Comparison of ENCODE assay signal across 23 cellular contexts in genomic region chr5:62555930-62556329, GRCh38. TPM values are rescaled to one million over a fixed set of nuclear protein-coding genes. Genes with fewer than 3 reads are reported as not detected.
DNase-seq lines count a peak whose midpoint lies in the region; ATAC-seq, FAIRE-seq and TF ChIP-seq lines count a peak whose summit lies in the region.
"Had no signal": no experiment of that assay in that cellular context is flagged by ENCODE, and none has a peak within 500 bp of the region (broad histone marks: within the 10 kb centered on the region; RNA-seq: fewer than 3 reads in every experiment).

No MANE protein-coding gene starts in this region.

- H3K4me1 Mint-ChIP-seq in T-helper 17 cell = peaks cover 9% of the 10 kb centered on the region
- H3K4me1 Mint-ChIP-seq: B cell had no signal

- H2BK12ac ChIP-seq in H1 (ENCODE audit: low read depth, low read length) = no peak overlapping the region

- no peak overlapping the region for H4K8ac ChIP-seq in H1 (ENCODE audit: extremely low read depth, insufficient read depth, low read length)

- H4K20me1 ChIP-seq in HepG2 (ENCODE audit: insufficient read depth, low read length) (no peaks in the 10 kb centered on the region), H1 (replicated peaks in 1 of 2; ENCODE audit: control insufficient read depth in 1 of 2, insufficient read depth in 2 of 2, low read length in 2 of 2) (no peaks in the 10 kb centered on the region)
- H4K20me1 ChIP-seq: BLaER1 treated with 17β-estradiol and CSF1 and Interleukin-3, amounts not matched to agents 10 nM and 100 nM had no signal

- in situ Hi-C loops in HepG2 (cut with HindIII; ENCODE audit: extremely low pct_ligation_motif_present, low pct_unique_long_range_greater_than_20kb) = no loop called here

- H3K9me3 ChIP-seq in HepG2 (ENCODE audit: low read length) = no peaks in the 10 kb centered on the region
- H3K9me3 ChIP-seq in right lobe of liver = no peaks in the 10 kb centered on the region
- no peaks in the 10 kb centered on the region for H3K9me3 ChIP-seq in T-helper 17 cell (ENCODE audit: control insufficient read depth, low read length, poor library complexity, severe bottlenecking)
- no peaks in the 10 kb centered on the region for H3K9me3 ChIP-seq in H1 (ENCODE audit: insufficient read depth in 2 of 2, low read depth in 1 of 2, low read length in 1 of 2)
- H3K9me3 ChIP-seq: BLaER1 treated with 17β-estradiol and CSF1 and Interleukin-3, amounts not matched to agents 10 nM and 100 nM; Caco-2 had no signal

- no peak overlapping the region for H2BK20ac ChIP-seq in H1 (ENCODE audit: low read length)

- TF ChIP-seq CTCF in HepG2 (CRISPR knock-in tag; IDR thresholded peaks at IDR 0.05) (no peak), right lobe of liver (IDR thresholded peaks at IDR 0.05) (no peak), H1 (IDR thresholded peaks at IDR 0.05; ENCODE audit: control extremely low read depth in 1 of 3, insufficient read depth in 1 of 3, low read depth in 1 of 3, low read length in 3 of 3) (no peak)

- TF ChIP-seq EP300 in HepG2 (IDR thresholded peaks at IDR 0.05; ENCODE audit: low read depth in 2 of 2, low read length in 2 of 2) (no peak), HepG2 (CRISPR knock-in tag; IDR thresholded peaks at IDR 0.05; ENCODE audit: borderline replicate concordance) (no peak), H1 (IDR thresholded peaks at IDR 0.05; ENCODE audit: borderline replicate concordance in 1 of 2, low read depth in 2 of 2, low read length in 2 of 2) (no peak)

- H4K5ac ChIP-seq in H1 (ENCODE audit: insufficient read length, low read depth, low read length) = no peak overlapping the region

- H3K4ac ChIP-seq in H1 (replicated peaks; ENCODE audit: insufficient read length, low read depth, low read length) = no peak overlapping the region

- DNase-seq in HepG2 (ENCODE audit: low spot score) (no peak), right lobe of liver (no peak), T-helper 17 cell (no peak), H1 (ENCODE audit: low read depth in 1 of 2, low spot score in 2 of 2) (no peak), AML-193 (lab: John Stamatoyannopoulos, UW) (no peak), SKM-1 treated with dmso at 0.1 percent for 144 hours (lab: John Stamatoyannopoulos, UW; ENCODE audit: unreplicated experiment) (no peak), NCI-H524 (lab: John Stamatoyannopoulos, UW) (no peak)
- DNase-seq: 8988T; ACHN; Caco-2; Calu3; CD4-positive, alpha-beta T cell; CD8-positive, alpha-beta T cell; DMS79 treated with DMSO at 0.1 percent for 48 hours; GF-D8 had no signal

- no peak overlapping the region for H3K4me2 ChIP-seq in HepG2 (ENCODE audit: low read depth, low read length)
- H3K4me2 ChIP-seq in H1 (ENCODE audit: insufficient read depth in 1 of 2, low read depth in 2 of 2, low read length in 2 of 2) = no peak overlapping the region
- H3K4me2 ChIP-seq: BLaER1 treated with 17β-estradiol and CSF1 and Interleukin-3, amounts not matched to agents 10 nM and 100 nM had no signal

- no peak overlapping the region for H3K23ac ChIP-seq in H1 (ENCODE audit: insufficient read length)

- no peak overlapping the region for H2AK5ac ChIP-seq in H1 (ENCODE audit: low read depth, low read length)

- peaks cover 4 to 25% of the 10 kb centered on the region in 2 experiments; a peak in 3 of 5 replicates for H3K36me3 ChIP-seq in HepG2 (replicated peaks in 1 of 2; ENCODE audit: control insufficient read depth in 1 of 2, insufficient read depth in 2 of 2, low read length in 2 of 2)
- no peaks in the 10 kb centered on the region for H3K36me3 ChIP-seq in right lobe of liver
- peaks cover 0 to 9% (median 0%) of the 10 kb centered on the region in 4 experiments; a peak in 2 of 8 replicates for H3K36me3 ChIP-seq in H1 (ENCODE audit: control insufficient read depth in 2 of 4, insufficient read depth in 4 of 4, low read length in 3 of 4)

- H3K27ac ChIP-seq in HepG2 (ENCODE audit: extremely low read length, insufficient read depth, low read length) (no peak overlapping the region), right lobe of liver (no peak overlapping the region), H1 (ENCODE audit: low read depth, low read length) (no peak overlapping the region)
- H3K27ac ChIP-seq: BLaER1 treated with 17β-estradiol and CSF1 and Interleukin-3, amounts not matched to agents 10 nM and 100 nM; C4-2B had no signal

- H3K4me1 ChIP-seq in HepG2 (ENCODE audit: insufficient read depth, low read length) (no peaks in the 10 kb centered on the region), right lobe of liver (no peaks in the 10 kb centered on the region), H1 (replicated peaks in 1 of 4; ENCODE audit: control insufficient read depth in 3 of 4, insufficient read depth in 4 of 4, low read length in 3 of 4) (no peaks in the 10 kb centered on the region)
- H3K4me1 ChIP-seq: BLaER1 treated with 17β-estradiol and CSF1 and Interleukin-3, amounts not matched to agents 10 nM and 100 nM; Caco-2 had no signal

- H2BK15ac ChIP-seq in H1 (ENCODE audit: low read length) = no peak overlapping the region

- H3K79me1 ChIP-seq in H1 (ENCODE audit: low read depth, low read length) = no peaks in the 10 kb centered on the region

- H3K18ac ChIP-seq in H1 (ENCODE audit: extremely low read depth, low read length) = no peak overlapping the region

- H3K56ac ChIP-seq in H1 (replicated peaks; ENCODE audit: insufficient read length, low read depth, low read length) = no peak overlapping the region

- ATAC-seq in HepG2 (no peak), right lobe of liver (no peak), T-helper 17 cell (no peak)
- ATAC-seq: CD8-positive, alpha-beta T cell had no signal

- no peak overlapping the region for H2AFZ ChIP-seq in HepG2 (ENCODE audit: low read length)
- H2AFZ ChIP-seq in H1 (ENCODE audit: low read length) = no peak overlapping the region

- no peak for TF ChIP-seq POLR2A in HepG2 (IDR thresholded peaks at IDR 0.05; ENCODE audit: insufficient read depth in 1 of 2, low read depth in 2 of 2, low read length in 2 of 2)
- TF ChIP-seq POLR2A in right lobe of liver (IDR thresholded peaks at IDR 0.05) = no peak
- no peak for TF ChIP-seq POLR2A in H1 (IDR thresholded peaks at IDR 0.05; ENCODE audit: control extremely low read depth in 1 of 2, low read depth in 2 of 2, low read length in 2 of 2)

- H3K9ac ChIP-seq in HepG2 (ENCODE audit: insufficient read depth, low read depth, low read length) (no peak overlapping the region), H1 (replicated peaks in 1 of 4; ENCODE audit: extremely low read depth in 1 of 4, low read depth in 3 of 4, low read length in 3 of 4) (no peak overlapping the region)
- H3K9ac ChIP-seq: BLaER1 treated with 17β-estradiol and CSF1 and Interleukin-3, amounts not matched to agents 10 nM and 100 nM had no signal

- CTCF ChIA-PET in HepG2 (lab: Yijun Ruan, JAX; ENCODE audit: low intra/inter-chr PET ratio, low total read pairs) (no interaction called here), H1 (lab: Charles Lee; ENCODE audit: partially characterized antibody) (no interaction called here)

- H2BK5ac ChIP-seq in H1 (ENCODE audit: low read depth, low read length) = no peak overlapping the region

- intact Hi-C loops in HepG2 (cut with micrococcal nuclease; ENCODE audit: unreplicated experiment) = no loop called here
- intact Hi-C loops in right lobe of liver (cut with DNase I) = no loop called here

- POLR2A ChIA-PET in HepG2 (lab: Yijun Ruan, JAX) (no interaction called here), H1 (lab: Charles Lee; ENCODE audit: partially characterized antibody) (interaction anchor here (0.6 kb wide), 1 partner anchor 1147 kb away, joined by 3 read pairs; no protein-coding TSS in a partner anchor)

- H3K79me2 ChIP-seq in HepG2 (ENCODE audit: insufficient read depth, low read length) = no peaks in the 10 kb centered on the region
- no peaks in the 10 kb centered on the region for H3K79me2 ChIP-seq in H1 (ENCODE audit: control insufficient read depth in 1 of 2, insufficient read depth in 2 of 2, low read length in 2 of 2)

- no peak overlapping the region for H3K14ac ChIP-seq in H1 (ENCODE audit: insufficient read length)

- no peak overlapping the region for H2BK120ac ChIP-seq in H1 (replicated peaks; ENCODE audit: low read depth, low read length)

- BruUV-seq in HepG2 (replicated peaks; lab: Mats Ljungman, UMichigan) = no TSS peak

- no peak for TF ChIP-seq RAD21 in HepG2 (CRISPR knock-in tag; IDR thresholded peaks at IDR 0.05)
- no peak for TF ChIP-seq RAD21 in H1 (IDR thresholded peaks at IDR 0.05 in 1 of 2, conservative IDR thresholded peaks at IDR 0.05 in 1 of 2; ENCODE audit: low read depth in 2 of 2, low read length in 2 of 2)

- H3K36me3 Mint-ChIP-seq in T-helper 17 cell (ENCODE audit: low read depth) = peaks cover 11% of the 10 kb centered on the region

- H3K27me3 Mint-ChIP-seq in T-helper 17 cell = no peaks in the 10 kb centered on the region
- H3K27me3 Mint-ChIP-seq: B cell; CD4-positive, alpha-beta T cell had no signal

- H3K23me2 ChIP-seq in H1 (ENCODE audit: low read depth, low read length) = no peaks in the 10 kb centered on the region

- H3K27me3 ChIP-seq in HepG2 (ENCODE audit: control insufficient read depth in 1 of 2, insufficient read depth in 2 of 2, low read length in 2 of 2) = no peaks in the 10 kb centered on the region
- no peaks in the 10 kb centered on the region for H3K27me3 ChIP-seq in right lobe of liver
- no peaks in the 10 kb centered on the region for H3K27me3 ChIP-seq in H1 (replicated peaks in 1 of 4; ENCODE audit: control insufficient read depth in 3 of 4, extremely low read depth in 1 of 4, insufficient read depth in 3 of 4, low read length in 3 of 4)
- H3K27me3 ChIP-seq: BLaER1 treated with 17β-estradiol and CSF1 and Interleukin-3, amounts not matched to agents 10 nM and 100 nM had no signal

- H3K27ac Mint-ChIP-seq in T-helper 17 cell = peak overlapping the region; percentile 19
- H3K27ac Mint-ChIP-seq: B cell; CD4-positive, alpha-beta T cell; CD8-positive, alpha-beta T cell had no signal

- H3K4me3 ChIP-seq in HepG2 (replicated peaks in 1 of 3; ENCODE audit: insufficient read depth in 1 of 3, low read depth in 2 of 3, low read length in 3 of 3) = no peak overlapping the region
- no peak overlapping the region for H3K4me3 ChIP-seq in right lobe of liver
- no peak overlapping the region for H3K4me3 ChIP-seq in H1 (ENCODE audit: extremely low read depth in 1 of 4, insufficient read depth in 2 of 4, low read depth in 3 of 4, low read length in 4 of 4)
- H3K4me3 ChIP-seq: BLaER1 treated with 17β-estradiol and CSF1 and Interleukin-3, amounts not matched to agents 10 nM and 100 nM had no signal

- no peak overlapping the region for H4K91ac ChIP-seq in H1 (replicated peaks; ENCODE audit: insufficient read length, low read length)

- FAIRE-seq in HepG2 (lab: Jason Lieb, UNC) (no peak), H1 (lab: Jason Lieb, UNC) (no peak)
- FAIRE-seq: A204.1, D721Med, G401.6, GM12891, GM19239 had no signal

- no peak overlapping the region for H3K4me3 Mint-ChIP-seq in T-helper 17 cell
- H3K4me3 Mint-ChIP-seq: B cell; CD4-positive, alpha-beta T cell; CD8-positive, alpha-beta T cell had no signal

RNA-seq across cellular contexts. Expression of gene LRRC70, which starts 22.7 kb away (rescaled TPM):
- total RNA-seq in HepG2 (2016; rRNA removed; fragmentation: Illumina TruSeq; extraction: Trizol) (0.31 and 0.71 TPM in 2 replicates), right lobe of liver (1 to 10 TPM in 4 of 6 experiments, under 1 TPM in 2; 0.37 to 1.7 (median 1.1) TPM), T-helper 17 cell (1 to 10 TPM; 5.8 to 6.1 TPM)
- total RNA-seq in HepG2 (2016; cell fraction: cytosol; rRNA removed; fragmentation: Illumina TruSeq; extraction: Trizol; ENCODE audit: low read depth) = 0.35 TPM in 1 of 2 replicates, not detected in the other
- 0.40 and 0.69 TPM in 2 replicates for total RNA-seq in HepG2 (2016; cell fraction: insoluble cytoplasmic fraction; rRNA removed; fragmentation: Illumina TruSeq; extraction: Trizol)
- total RNA-seq in HepG2 (2016; cell fraction: membrane; rRNA removed; fragmentation: Illumina TruSeq; extraction: Trizol) = 0.10 and 0.12 TPM in 2 replicates
- 9.5 and 9.6 TPM in 2 replicates for total RNA-seq in HepG2 (2016; cell fraction: nucleus; rRNA removed; fragmentation: Illumina TruSeq; extraction: Trizol)
- polyA plus RNA-seq in HepG2 (2011; rRNA removed) (0.05 and 0.43 TPM in 2 replicates), H1 (2011; rRNA removed) (0.16 and 0.62 TPM in 2 replicates)
- 0.05 TPM in 2 replicates for polyA plus RNA-seq in HepG2 (2011; cell fraction: cytosol; rRNA removed)
- 0.66 and 0.81 TPM in 2 replicates for polyA plus RNA-seq in HepG2 (2011; cell fraction: nucleus; rRNA removed)
- polyA plus RNA-seq in HepG2 (2012) = 0.08 and 0.46 TPM in 2 replicates
- polyA plus RNA-seq in HepG2 (2016; cell fraction: cytosol; fragmentation: Illumina TruSeq; extraction: Trizol; ENCODE audit: low read depth) = not detected in 2 replicates
- 0.53 and 0.57 TPM in 2 replicates for polyA plus RNA-seq in HepG2 (2016; cell fraction: insoluble cytoplasmic fraction; fragmentation: Illumina TruSeq; extraction: Trizol; ENCODE audit: low read depth)
- not detected in 2 replicates for polyA plus RNA-seq in HepG2 (2016; cell fraction: membrane; fragmentation: Illumina TruSeq; extraction: Trizol; ENCODE audit: low read depth)
- polyA plus RNA-seq in HepG2 (2016; cell fraction: nucleus; fragmentation: Illumina TruSeq; extraction: Trizol; ENCODE audit: insufficient read depth, low read depth) = 2.7 and 2.8 TPM in 2 replicates
- 0.94 and 1.7 TPM in 2 replicates for polyA minus RNA-seq in HepG2 (2011; rRNA and poly(A)+ RNA removed; ENCODE audit: low replicate concordance)
- not detected in 2 replicates for polyA minus RNA-seq in HepG2 (2011; cell fraction: cytosol; rRNA and poly(A)+ RNA removed)
- polyA minus RNA-seq in HepG2 (2011; cell fraction: nucleus; rRNA and poly(A)+ RNA removed) = 11.4 and 14.0 TPM in 2 replicates
- 0.17 and 0.67 TPM in 2 replicates for total RNA-seq in H1 (2021; fragmentation: NEBNext Ultra II Directional; extraction: Animal tissue kit (Norgen Biotek cat#: 25700))
- 0.25 TPM for polyA plus RNA-seq in H1 (2011; cell fraction: cytosol; rRNA removed)
- 0.44 TPM for polyA plus RNA-seq in H1 (2011; cell fraction: nucleus; rRNA removed)
- 0.09 to 0.30 TPM (median 0.10 TPM) in 4 replicates for polyA plus RNA-seq in H1 (2012, experiment 1 of 2)
- not detected for polyA plus RNA-seq in H1 (2012, experiment 2 of 2)
- 0.10 TPM for polyA plus RNA-seq in H1 (2013, experiment 1 of 2)
- 0.09 TPM for polyA plus RNA-seq in H1 (2013, experiment 2 of 2)
- polyA minus RNA-seq in H1 (2011; rRNA and poly(A)+ RNA removed) = 2.2 and 3.9 TPM in 2 replicates
- polyA minus RNA-seq in H1 (2011; cell fraction: cytosol; rRNA and poly(A)+ RNA removed) = 1.5 TPM
- polyA minus RNA-seq in H1 (2011; cell fraction: nucleus; rRNA and poly(A)+ RNA removed) = 12.8 TPM

Comparison
In these comparisons a context has a peak if more than half of its experiments do, and no peak if none do; other contexts are left out.
1. Of the 41 proteins assayed by ChIP-seq in both HepG2 and H1: peak only in HepG2: none; only in H1: none; in both: CEBPB; in neither: 40.